In genomic region chr14:79965896-79966295, GRCh38 we compare ENCODE assay signal across 22 cellular contexts.
"Had no signal": no experiment of that assay in that cellular context is flagged by ENCODE, and none has a peak within 500 bp of the region (broad histone marks: within the 10 kb centered on the region; RNA-seq: fewer than 3 reads in every experiment).

No MANE protein-coding gene starts in this region.

- H3K4me1 ChIP-seq: colonic mucosa, esophagus squamous epithelium, psoas muscle, right lobe of liver, suprapubic skin, thyroid gland had no signal

- FAIRE-seq: frontal cortex, islet of Langerhans, urothelium cell line had no signal

- H3K27ac Mint-ChIP-seq: naive thymus-derived CD8-positive, alpha-beta T cell; type B pancreatic cell had no signal

- H3K4me1 Mint-ChIP-seq: naive thymus-derived CD8-positive, alpha-beta T cell had no signal

- H3K9me3 Mint-ChIP-seq: type B pancreatic cell had no signal

- H3K4me3 ChIP-seq: colonic mucosa, esophagus squamous epithelium, heart left ventricle, mucosa of descending colon, psoas muscle, right lobe of liver, suprapubic skin, thyroid gland had no signal

- H3K4me3 Mint-ChIP-seq: naive thymus-derived CD8-positive, alpha-beta T cell; type B pancreatic cell had no signal

- ATAC-seq: heart left ventricle; mucosa of descending colon; naive thymus-derived CD8-positive, alpha-beta T cell; psoas muscle; right lobe of liver had no signal

- H3K27me3 ChIP-seq: colonic mucosa, esophagus squamous epithelium, heart left ventricle, neutrophil, right lobe of liver, suprapubic skin, thyroid gland had no signal

- H3K36me3 Mint-ChIP-seq: naive thymus-derived CD8-positive, alpha-beta T cell; type B pancreatic cell had no signal

- DNase-seq: colonic mucosa; dermis blood vessel endothelial cell; esophagus squamous epithelium; heart left ventricle; hippocampal formation; kidney glomerular epithelial cell; mammary epithelial cell; mucosa of descending colon; naive thymus-derived CD8-positive, alpha-beta T cell; psoas muscle; retina; right lobe of liver; stimulated activated CD4-positive, alpha-beta T cell treated with anti-CD3 and anti-CD28 coated beads, Interleukin-2, amount 100 ng/mL, for 24 hours; stimulated activated CD4-positive, alpha-beta T cell treated with anti-CD3 and anti-CD28 coated beads, Interleukin-4, amount 100 ng/mL, for 4 hours; stimulated activated naive CD4-positive, alpha-beta T cell; thyroid gland had no signal

- H3K9me3 ChIP-seq: colonic mucosa, esophagus squamous epithelium, mucosa of descending colon, neutrophil, psoas muscle, right lobe of liver, suprapubic skin, thyroid gland had no signal

- H3K27me3 Mint-ChIP-seq: naive thymus-derived CD8-positive, alpha-beta T cell; type B pancreatic cell had no signal

- H3K27ac ChIP-seq: colonic mucosa, esophagus squamous epithelium, heart left ventricle, neutrophil, psoas muscle, right lobe of liver, suprapubic skin, thyroid gland had no signal

- H3K36me3 ChIP-seq: colonic mucosa, esophagus squamous epithelium, heart left ventricle, neutrophil, right lobe of liver, suprapubic skin, thyroid gland had no signal
